In genomic region chr2:33457588-33458247, GRCh38 we compare ENCODE assay signal across 9 cellular contexts. TPM values are rescaled to one million over a fixed set of nuclear protein-coding genes. Genes with fewer than 3 reads are reported as not detected.
A peak's percentile ranks its signal among the peaks of the same experiment; 100 is the strongest.
DNase-seq lines count a peak whose midpoint lies in the region; ATAC-seq and TF ChIP-seq lines count a peak whose summit lies in the region.
"Had no signal": no experiment of that assay in that cellular context is flagged by ENCODE, and none has a peak within 500 bp of the region (broad histone marks: within the 10 kb centered on the region; RNA-seq: fewer than 3 reads in every experiment).

No MANE protein-coding gene starts in this region.

- CTCF ChIA-PET in activated B cell treated with CpG ODN at 0.5 μM for 24 hours (lab: Charles Lee) = interaction anchor here (0.6 kb wide), 1 partner anchor 126 kb away, joined by 3 read pairs; no protein-coding TSS in a partner anchor
- CTCF ChIA-PET in T-cell (lab: Charles Lee) = interaction anchor here in 1 of 2 donors (0.6 kb wide), 1 partner anchor 19 kb away, joined by 5 read pairs; no protein-coding TSS in a partner anchor

- POLR2A ChIA-PET in activated B cell treated with CpG ODN at 0.5 μM for 24 hours (lab: Charles Lee) = interaction anchor here (0.6 to 1.2 kb wide), 5 partner anchors 18 to 776 kb away, joined by 3 to 4 read pairs (median 3); partner anchors contain the start of gene FAM98A
- POLR2A ChIA-PET in T-cell (lab: Charles Lee) = no interaction called here

- H3K9me3 Mint-ChIP-seq in activated B cell treated with CpG ODN at 0.5 μM for 24 hours = peaks cover 5% of the 10 kb centered on the region
- H3K9me3 Mint-ChIP-seq in stimulated activated naive B cell treated with anti-CD40 and anti-IgM and Interleukin-4, amounts not matched to agents 10 μg/mL and 1 μg/mL and 100 μg/mL, for 72 hours = peaks cover 7 to 9% of the 10 kb centered on the region in 2 donors
- peaks cover 13% of the 10 kb centered on the region for H3K9me3 Mint-ChIP-seq in mesothelial cell of epicardium
- H3K9me3 Mint-ChIP-seq in T-cell = peaks cover 4 to 7% (median 7%) of the 10 kb centered on the region in 3 donors

- H3K27me3 Mint-ChIP-seq in activated B cell treated with CpG ODN at 0.5 μM for 24 hours = no peaks in the 10 kb centered on the region
- H3K27me3 Mint-ChIP-seq in stimulated activated naive B cell treated with anti-CD40 and anti-IgM and Interleukin-4, amounts not matched to agents 10 μg/mL and 1 μg/mL and 100 μg/mL, for 72 hours = no peaks in the 10 kb centered on the region
- no peaks in the 10 kb centered on the region for H3K27me3 Mint-ChIP-seq in mesothelial cell of epicardium (ENCODE audit: low read depth)
- H3K27me3 Mint-ChIP-seq in T-cell = no peaks in the 10 kb centered on the region

- no peak overlapping the region for H3K27ac Mint-ChIP-seq in activated B cell treated with CpG ODN at 0.5 μM for 24 hours
- H3K27ac Mint-ChIP-seq in stimulated activated naive B cell treated with anti-CD40 and anti-IgM and Interleukin-4, amounts not matched to agents 10 μg/mL and 1 μg/mL and 100 μg/mL, for 72 hours = no peak overlapping the region
- no peak overlapping the region for H3K27ac Mint-ChIP-seq in mesothelial cell of epicardium
- no peak overlapping the region for H3K27ac Mint-ChIP-seq in T-cell

- no peaks in the 10 kb centered on the region for H3K36me3 Mint-ChIP-seq in activated B cell treated with CpG ODN at 0.5 μM for 24 hours (ENCODE audit: low read depth)
- no peaks in the 10 kb centered on the region for H3K36me3 Mint-ChIP-seq in stimulated activated naive B cell treated with anti-CD40 and anti-IgM and Interleukin-4, amounts not matched to agents 10 μg/mL and 1 μg/mL and 100 μg/mL, for 72 hours
- H3K36me3 Mint-ChIP-seq in mesothelial cell of epicardium = peaks cover 2% of the 10 kb centered on the region
- no peaks in the 10 kb centered on the region for H3K36me3 Mint-ChIP-seq in T-cell

- intact Hi-C loops in activated B cell treated with CpG ODN at 0.5 μM for 24 hours (cut with micrococcal nuclease) = loop anchor here (2.0 kb wide), 1 partner anchor 17 kb away; no protein-coding TSS in a partner anchor

- DNase-seq in GM20000 (ENCODE audit: low spot score) = peak; percentile 44
- DNase-seq in activated B cell treated with CpG ODN at 0.5 μM for 24 hours = no peak
- peak; percentile 11 for DNase-seq in stimulated activated naive B cell treated with anti-CD40 and anti-IgM and Interleukin-4, amounts not matched to agents 10 μg/mL and 1 μg/mL and 100 μg/mL, for 72 hours
- DNase-seq in mesothelial cell of epicardium (ENCODE audit: low spot score in 2 of 2, unreplicated experiment in 2 of 2) = no peak
- no peak for DNase-seq in anterior cingulate cortex (lab: John Stamatoyannopoulos, UW)
- DNase-seq in T-cell = no peak
- no peak for DNase-seq in ureter (ENCODE audit: low spot score)

- H3K4me3 Mint-ChIP-seq in activated B cell treated with CpG ODN at 0.5 μM for 24 hours (peak overlapping the region; percentile 4), mesothelial cell of epicardium (no peak overlapping the region), T-cell (no peak overlapping the region)
- peak overlapping the region in 1 of 2 donors; percentile 30 for H3K4me3 Mint-ChIP-seq in stimulated activated naive B cell treated with anti-CD40 and anti-IgM and Interleukin-4, amounts not matched to agents 10 μg/mL and 1 μg/mL and 100 μg/mL, for 72 hours

- TF ChIP-seq CTCF in GM20000 (IDR thresholded peaks at IDR 0.05; ENCODE audit: extremely low read depth, missing control alignments) (no peak), activated B cell treated with CpG ODN at 0.5 μM for 24 hours (IDR thresholded peaks at IDR 0.05) (no peak), mesothelial cell of epicardium (IDR thresholded peaks at IDR 0.05; ENCODE audit: unreplicated experiment) (no peak)

- ATAC-seq in HG03196 (IDR thresholded peaks at IDR 0.05; ENCODE audit: unreplicated experiment) (peak; percentile 77), activated B cell treated with CpG ODN at 0.5 μM for 24 hours (ENCODE audit: low read depth) (peak; percentile 65), T-cell (replicated peaks in 1 of 4) (no peak)
- ATAC-seq in stimulated activated naive B cell treated with anti-CD40 and anti-IgM and Interleukin-4, amounts not matched to agents 10 μg/mL and 1 μg/mL and 100 μg/mL, for 72 hours (replicated peaks) = peak; percentile 81 to 85
- ATAC-seq: activated CD4-positive, CD25-positive, alpha-beta regulatory T cell treated with anti-CD3 and anti-CD28 coated beads, Interleukin-2, amount 50 U/mL, for 24 hours had no signal

- H3K4me1 Mint-ChIP-seq in activated B cell treated with CpG ODN at 0.5 μM for 24 hours (peaks cover 6% of the 10 kb centered on the region), mesothelial cell of epicardium (peaks cover 4% of the 10 kb centered on the region), T-cell (no peaks in the 10 kb centered on the region)
- H3K4me1 Mint-ChIP-seq in stimulated activated naive B cell treated with anti-CD40 and anti-IgM and Interleukin-4, amounts not matched to agents 10 μg/mL and 1 μg/mL and 100 μg/mL, for 72 hours = peaks cover 0 to 5% of the 10 kb centered on the region in 2 donors

RNA-seq across cellular contexts. Expression of gene RASGRP3, which starts 18.7 kb away (rescaled TPM):
- total RNA-seq in activated B cell treated with CpG ODN at 0.5 μM for 24 hours (179 and 205 TPM in 2 replicates), mesothelial cell of epicardium (0.58 to 0.75 TPM (median 0.66 TPM) in 3 replicates), T-cell (1 to 10 TPM; 2.7 to 7.0 (median 4.4) TPM), ureter (9.9 TPM)

Comparison
In these comparisons a context has a peak if more than half of its experiments do, and no peak if none do; other contexts are left out.
1. DNase-seq: peak in GM20000 (single experiment) and stimulated activated naive B cell treated with anti-CD40 and anti-IgM and Interleukin-4, amounts not matched to agents 10 μg/mL and 1 μg/mL and 100 μg/mL, for 72 hours (single experiment); none in activated B cell treated with CpG ODN at 0.5 μM for 24 hours (single experiment), mesothelial cell of epicardium (0 of 2), anterior cingulate cortex (0 of 58), T-cell (0 of 34) and ureter (single experiment).
2. ATAC-seq: peak in HG03196 (single experiment), activated B cell treated with CpG ODN at 0.5 μM for 24 hours (single experiment) and stimulated activated naive B cell treated with anti-CD40 and anti-IgM and Interleukin-4, amounts not matched to agents 10 μg/mL and 1 μg/mL and 100 μg/mL, for 72 hours (2 of 2); none in T-cell (0 of 4).
3. RNA of gene RASGRP3, which starts 18.7 kb away (total RNA-seq): 179 to 205 TPM in activated B cell treated with CpG ODN at 0.5 μM for 24 hours; 9.9 TPM in ureter (single experiment), 2.7 to 7.0 TPM in T-cell and 0.58 to 0.75 TPM in mesothelial cell of epicardium; every median in the first group is over 10 times any median in the second.